18 cellular contexts compared by ENCODE assay signal in the genomic region with DNA sequence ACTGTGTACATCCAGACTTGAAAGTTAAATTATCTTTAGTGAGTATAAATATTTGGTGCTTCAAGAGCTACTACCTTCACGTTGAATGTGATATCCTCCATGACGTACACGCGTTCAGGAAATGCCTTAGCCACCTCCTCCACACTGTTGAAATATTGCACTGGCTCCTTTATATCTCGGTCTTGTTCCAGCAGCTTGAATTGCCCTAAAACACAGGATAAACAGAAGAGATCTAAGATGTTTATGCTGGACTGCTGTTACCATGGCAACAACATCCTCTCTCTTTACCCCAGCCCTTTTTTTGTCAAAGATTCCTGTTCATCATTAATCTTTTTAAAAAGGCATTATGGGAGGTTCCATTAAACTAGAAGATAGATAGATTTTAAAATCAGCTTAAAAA.
DNase-seq lines count a peak whose midpoint lies in the region; ATAC-seq and TF ChIP-seq lines count a peak whose summit lies in the region.
"Had no signal": no experiment of that assay in that cellular context is flagged by ENCODE, and none has a peak within 500 bp of the region (broad histone marks: within the 10 kb centered on the region; RNA-seq: fewer than 3 reads in every experiment).

No MANE protein-coding gene starts in this region.

- H3K36me3 Mint-ChIP-seq in chondrocyte (ENCODE audit: low read depth), result no peaks in the 10 kb centered on the region
- H3K36me3 Mint-ChIP-seq: CD8-positive, alpha-beta T cell; IgD-negative memory B cell; naive thymus-derived CD8-positive, alpha-beta T cell had no signal

- DNase-seq in DMS153 (lab: John Stamatoyannopoulos, UW), result peak; percentile 17
- DNase-seq in DMS153 treated with DMSO at 0.1 percent for 48 hours (lab: John Stamatoyannopoulos, UW; ENCODE audit: unreplicated experiment), result no peak
- no peak for DNase-seq in chondrocyte (ENCODE audit: low spot score)
- no peak for DNase-seq in left lung
- no peak for DNase-seq in stomach
- DNase-seq in EL, result no peak
- no peak for DNase-seq in activated T-cell treated with anti-CD3 and anti-CD28 coated beads for 4 hours
- no peak for DNase-seq in GM13976 (ENCODE audit: low spot score)
- DNase-seq: activated CD4-positive, alpha-beta T cell treated with anti-CD3 and anti-CD28 coated beads for 4 hours; activated T-cell treated with anti-CD3 and anti-CD28 coated beads, Interleukin-2, amount 50 U/mL, for 72 hours; CD8-positive, alpha-beta T cell; effector CD8-positive, alpha-beta T cell; naive thymus-derived CD8-positive, alpha-beta T cell; NCI-H1436 treated with DMSO at 0.1 percent for 48 hours; NCI-H524 treated with DMSO at 0.1 percent for 48 hours; stimulated activated naive CD4-positive, alpha-beta T cell treated with Interleukin-2 at 50 U/mL for 16 hours had no signal

- no peak overlapping the region for H3K4me3 Mint-ChIP-seq in chondrocyte (ENCODE audit: unreplicated experiment)
- H3K4me3 Mint-ChIP-seq: activated T-cell treated with anti-CD3 and anti-CD28 coated beads, Interleukin-2, amount 50 U/mL, for 72 hours; CD8-positive, alpha-beta T cell; IgD-negative memory B cell; naive thymus-derived CD8-positive, alpha-beta T cell had no signal

- H3K27me3 ChIP-seq in left lung (no peaks in the 10 kb centered on the region), stomach (no peaks in the 10 kb centered on the region)

- H3K9me3 ChIP-seq in left lung (no peaks in the 10 kb centered on the region), stomach (no peaks in the 10 kb centered on the region)

- peak; percentile 33 for ATAC-seq in left lung
- ATAC-seq: activated T-cell treated with anti-CD3 and anti-CD28 coated beads, Interleukin-2, amount 50 U/mL, for 72 hours; CD8-positive, alpha-beta T cell; naive thymus-derived CD8-positive, alpha-beta T cell had no signal

- WGBS in stomach, 5 donors, result 41 to 66% (median 62%) methylated on average over 5 of the region's 5 CpGs

- no peak for TF ChIP-seq POLR2A in stomach (IDR thresholded peaks at IDR 0.05)

- intact Hi-C loops in left lung (cut with DNase I) (no loop called here), stomach (cut with DNase I; ENCODE audit: low total_unique reads) (no loop called here)

- H3K4me1 ChIP-seq in left lung (no peaks in the 10 kb centered on the region), stomach (peaks cover 0 to 19% (median 9%) of the 10 kb centered on the region in 4 donors)

- H3K4me1 Mint-ChIP-seq in chondrocyte (ENCODE audit: low read depth), result peaks cover 16% of the 10 kb centered on the region
- H3K4me1 Mint-ChIP-seq: IgD-negative memory B cell; naive thymus-derived CD8-positive, alpha-beta T cell had no signal

- H3K27ac ChIP-seq in left lung, result no peak overlapping the region
- H3K27ac ChIP-seq in stomach, result peak overlapping the region in 4 of 5 donors; percentile 48 to 74 (median 62)
- H3K27ac ChIP-seq: 22Rv1 had no signal

- TF ChIP-seq CTCF in chondrocyte (IDR thresholded peaks at IDR 0.05) (no peak), left lung (IDR thresholded peaks at IDR 0.05) (no peak), stomach (IDR thresholded peaks at IDR 0.05) (no peak), GM13976 (IDR thresholded peaks at IDR 0.05; ENCODE audit: borderline replicate concordance, control extremely low read depth, extremely low read depth, insufficient read depth, missing control alignments) (no peak)

- no peak for TF ChIP-seq EP300 in stomach (IDR thresholded peaks at IDR 0.05)

- H3K9me3 Mint-ChIP-seq in chondrocyte (ENCODE audit: low read depth), result no peaks in the 10 kb centered on the region
- H3K9me3 Mint-ChIP-seq: activated T-cell treated with anti-CD3 and anti-CD28 coated beads, Interleukin-2, amount 50 U/mL, for 72 hours; CD8-positive, alpha-beta T cell; IgD-negative memory B cell; naive thymus-derived CD8-positive, alpha-beta T cell had no signal

- H3K36me3 ChIP-seq in left lung (no peaks in the 10 kb centered on the region), stomach (no peaks in the 10 kb centered on the region)

- H3K27ac Mint-ChIP-seq in chondrocyte (ENCODE audit: unreplicated experiment), result peak overlapping the region; percentile 71
- H3K27ac Mint-ChIP-seq: activated T-cell treated with anti-CD3 and anti-CD28 coated beads, Interleukin-2, amount 50 U/mL, for 72 hours; CD8-positive, alpha-beta T cell; IgD-negative memory B cell; naive thymus-derived CD8-positive, alpha-beta T cell had no signal

- in situ Hi-C loops in GM13976 (cut with MboI; ENCODE audit: low sequenced_read_pairs, unreplicated experiment), result no loop called here

- no peaks in the 10 kb centered on the region for H3K27me3 Mint-ChIP-seq in chondrocyte (ENCODE audit: low read depth)
- H3K27me3 Mint-ChIP-seq: IgD-negative memory B cell had no signal

- no peak overlapping the region for H3K4me3 ChIP-seq in left lung
- no peak overlapping the region for H3K4me3 ChIP-seq in stomach

Comparison
In these comparisons a context has a peak if more than half of its experiments do, and no peak if none do; other contexts are left out.
1. H3K27ac ChIP-seq: peak in stomach (4 of 5); none in left lung (0 of 2).